Comparison of ENCODE assay signal across 8 cellular contexts in the genomic region with DNA sequence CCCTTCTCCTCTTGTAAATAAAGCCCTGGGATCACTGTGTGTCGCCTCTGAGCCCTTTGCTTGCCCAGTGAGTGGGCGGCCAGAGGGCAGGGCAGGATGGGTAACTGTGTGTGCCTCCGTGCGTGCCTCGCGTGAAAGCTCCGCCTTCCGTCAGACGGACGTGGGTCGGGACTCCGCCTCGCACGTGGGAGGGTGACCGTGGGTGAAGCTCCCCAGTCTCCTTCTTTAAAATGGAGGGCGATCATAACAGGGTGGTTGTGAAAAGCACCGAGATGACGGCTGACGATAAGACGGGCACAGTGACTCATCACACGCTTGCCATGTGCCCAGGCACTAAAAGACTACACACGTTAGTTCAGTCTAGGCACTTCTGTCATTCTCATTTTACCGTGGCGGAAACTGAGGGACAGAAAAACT. TPM values are rescaled to one million over a fixed set of nuclear protein-coding genes. Genes with fewer than 3 reads are reported as not detected.
DNase-seq lines count a peak whose midpoint lies in the region; ATAC-seq and TF ChIP-seq lines count a peak whose summit lies in the region.

No MANE protein-coding gene starts in this region.

- H3K36me3 ChIP-seq in endodermal cell (ENCODE audit: control insufficient read depth, insufficient read depth, low read length) (peaks cover 22% of the 10 kb centered on the region), stomach smooth muscle (ENCODE audit: control insufficient read depth in 2 of 2, insufficient read depth in 2 of 2, low read length in 2 of 2) (peaks cover 10 to 11% of the 10 kb centered on the region in 2 donors)

- no peaks in the 10 kb centered on the region for H3K9me3 Mint-ChIP-seq in activated CD4-positive, alpha-beta memory T cell treated with anti-CD3 and anti-CD28 coated beads, Interleukin-2, amount 10 ng/mL, durations not matched to agents 7 days and 5 days
- H3K9me3 Mint-ChIP-seq in endodermal cell (no peaks in the 10 kb centered on the region), nephron (no peaks in the 10 kb centered on the region)

- DNase-seq in EL (peak; percentile 55), M059J (ENCODE audit: low read depth) (peak; percentile 74), endodermal cell (peak; percentile 73), kidney tubule cell (ENCODE audit: low spot score) (no peak)
- DNase-seq in activated CD4-positive, alpha-beta memory T cell treated with anti-CD3 and anti-CD28 coated beads, Interleukin-2, amount 10 ng/mL, durations not matched to agents 7 days and 5 days = peak; percentile 89

- H3K4me3 ChIP-seq in endodermal cell (ENCODE audit: low read length) (no peak overlapping the region), stomach smooth muscle (ENCODE audit: low read length in 2 of 2) (peak overlapping the region in 1 of 2 donors; percentile 54)

- WGBS in endodermal cell (ENCODE audit: insufficient coverage in 1 of 2, insufficient read length in 1 of 2), 2 experiments = 79 to 84% methylated on average over 21 to 24 of the region's 24 CpGs

- H3K9ac ChIP-seq in endodermal cell (ENCODE audit: extremely low read depth, low read length, poor library complexity, severe bottlenecking) = peak overlapping the region; percentile 49
- H3K9ac ChIP-seq in stomach smooth muscle (ENCODE audit: low read length in 2 of 2) = peak overlapping the region; percentile 48 to 62

- POLR2A ChIA-PET in activated CD4-positive, alpha-beta memory T cell treated with anti-CD3 and anti-CD28 coated beads, Interleukin-2, amount 10 ng/mL, durations not matched to agents 7 days and 5 days (lab: Charles Lee) = interaction anchor here (0.6 to 13.2 kb wide), 19 partner anchors 9 to 272 kb away, joined by 3 to 1188 read pairs (median 6); a partner anchor contains a TSS

- H3K27ac Mint-ChIP-seq in activated CD4-positive, alpha-beta memory T cell treated with anti-CD3 and anti-CD28 coated beads, Interleukin-2, amount 10 ng/mL, durations not matched to agents 7 days and 5 days = peak overlapping the region; percentile 99
- H3K27ac Mint-ChIP-seq in endodermal cell = peak overlapping the region; percentile 99
- peak overlapping the region; percentile 90 to 97 (median 93) for H3K27ac Mint-ChIP-seq in nephron

- CTCF ChIA-PET in activated CD4-positive, alpha-beta memory T cell treated with anti-CD3 and anti-CD28 coated beads, Interleukin-2, amount 10 ng/mL, durations not matched to agents 7 days and 5 days (lab: Charles Lee) = interaction anchor here (0.6 to 12.2 kb wide), 9 partner anchors 8 to 151 kb away, joined by 3 to 465 read pairs (median 9); a partner anchor contains a TSS

- H3K27me3 Mint-ChIP-seq in activated CD4-positive, alpha-beta memory T cell treated with anti-CD3 and anti-CD28 coated beads, Interleukin-2, amount 10 ng/mL, durations not matched to agents 7 days and 5 days = no peaks in the 10 kb centered on the region
- no peaks in the 10 kb centered on the region for H3K27me3 Mint-ChIP-seq in endodermal cell (ENCODE audit: insufficient read depth)
- H3K27me3 Mint-ChIP-seq in nephron (ENCODE audit: low read depth) = no peaks in the 10 kb centered on the region

- H3K27ac ChIP-seq in endodermal cell (ENCODE audit: low read depth, low read length) (peak overlapping the region; percentile 76), stomach smooth muscle (ENCODE audit: low read length) (peak overlapping the region; percentile 64)

- no peak for ATAC-seq in HG02852 (IDR thresholded peaks at IDR 0.05; ENCODE audit: unreplicated experiment)

- H3K4me1 Mint-ChIP-seq in activated CD4-positive, alpha-beta memory T cell treated with anti-CD3 and anti-CD28 coated beads, Interleukin-2, amount 10 ng/mL, durations not matched to agents 7 days and 5 days = peaks cover 91% of the 10 kb centered on the region
- H3K4me1 Mint-ChIP-seq in endodermal cell (peaks cover 46% of the 10 kb centered on the region), nephron (peaks cover 31% of the 10 kb centered on the region)

- H3K27me3 ChIP-seq in endodermal cell (ENCODE audit: control insufficient read depth, insufficient read depth, low read length, poor library complexity, severe bottlenecking) = no peaks in the 10 kb centered on the region
- no peaks in the 10 kb centered on the region for H3K27me3 ChIP-seq in stomach smooth muscle (ENCODE audit: control insufficient read depth in 1 of 2, insufficient read depth in 2 of 2, low read length in 2 of 2)

- H3K4me3 Mint-ChIP-seq in activated CD4-positive, alpha-beta memory T cell treated with anti-CD3 and anti-CD28 coated beads, Interleukin-2, amount 10 ng/mL, durations not matched to agents 7 days and 5 days = peak overlapping the region; percentile 74
- H3K4me3 Mint-ChIP-seq in endodermal cell = peak overlapping the region; percentile 98
- peak overlapping the region in 1 of 3 experiments; percentile 70 for H3K4me3 Mint-ChIP-seq in nephron

- no peaks in the 10 kb centered on the region for H3K9me3 ChIP-seq in endodermal cell (ENCODE audit: control insufficient read depth, low read length)
- H3K9me3 ChIP-seq in stomach smooth muscle (ENCODE audit: control insufficient read depth in 2 of 2, low read length in 2 of 2) = no peaks in the 10 kb centered on the region

- H3K4me1 ChIP-seq in endodermal cell (ENCODE audit: control insufficient read depth, insufficient read depth, low read length) (peaks cover 4% of the 10 kb centered on the region), stomach smooth muscle (ENCODE audit: control insufficient read depth, insufficient read depth, low read length) (peaks cover 32% of the 10 kb centered on the region)

- TF ChIP-seq CTCF in endodermal cell (conservative IDR thresholded peaks at IDR 0.05) = no peak
- no peak for TF ChIP-seq CTCF in nephron (IDR thresholded peaks at IDR 0.05; ENCODE audit: unreplicated experiment in 3 of 3)

- peaks cover 71% of the 10 kb centered on the region for H3K36me3 Mint-ChIP-seq in activated CD4-positive, alpha-beta memory T cell treated with anti-CD3 and anti-CD28 coated beads, Interleukin-2, amount 10 ng/mL, durations not matched to agents 7 days and 5 days (ENCODE audit: low read depth)
- peaks cover 35% of the 10 kb centered on the region for H3K36me3 Mint-ChIP-seq in endodermal cell (ENCODE audit: low read depth)
- H3K36me3 Mint-ChIP-seq in nephron (ENCODE audit: low read depth) = peaks cover 10% of the 10 kb centered on the region

RNA-seq across cellular contexts. Expression of a gene that starts 9.2 kb away (rescaled TPM):
- 203 and 222 TPM in 2 replicates for total RNA-seq in M059J (2014; rRNA removed; shearing (Covaris generic))
- total RNA-seq in activated CD4-positive, alpha-beta memory T cell treated with anti-CD3 and anti-CD28 coated beads, Interleukin-2, amount 10 ng/mL, durations not matched to agents 7 days and 5 days = 100 to 1,000 TPM; 194 to 196 TPM
- 100 to 1,000 TPM; 260 to 512 TPM for total RNA-seq in endodermal cell
- polyA plus RNA-seq in endodermal cell (2013, experiment 1 of 2) = 270 TPM
- 248 TPM for polyA plus RNA-seq in endodermal cell (2013, experiment 2 of 2)

RNA-seq across cellular contexts. Expression of a gene that starts 9.4 kb away (rescaled TPM):
- total RNA-seq in M059J (2014; rRNA removed; shearing (Covaris generic)) = 42.9 and 52.9 TPM in 2 replicates
- 10 to 100 TPM; 39.4 to 50.2 TPM for total RNA-seq in activated CD4-positive, alpha-beta memory T cell treated with anti-CD3 and anti-CD28 coated beads, Interleukin-2, amount 10 ng/mL, durations not matched to agents 7 days and 5 days
- total RNA-seq in endodermal cell = 100 to 1,000 TPM in 1 of 2 donors, 10 to 100 TPM in 1; 61.1 to 115 TPM
- polyA plus RNA-seq in endodermal cell (2013, experiment 1 of 2) = 29.1 TPM
- polyA plus RNA-seq in endodermal cell (2013, experiment 2 of 2) = 26.7 TPM

RNA-seq across cellular contexts. Expression of a gene that starts 10.1 kb away (rescaled TPM):
- 0.39 and 0.98 TPM in 2 replicates for total RNA-seq in M059J (2014; rRNA removed; shearing (Covaris generic))
- 100 to 1,000 TPM; 295 to 299 TPM for total RNA-seq in activated CD4-positive, alpha-beta memory T cell treated with anti-CD3 and anti-CD28 coated beads, Interleukin-2, amount 10 ng/mL, durations not matched to agents 7 days and 5 days
- total RNA-seq in endodermal cell = 10 to 100 TPM; 35.7 to 68.0 TPM
- polyA plus RNA-seq in endodermal cell (2013, experiment 1 of 2) = 6.3 TPM
- polyA plus RNA-seq in endodermal cell (2013, experiment 2 of 2) = 5.6 TPM

RNA-seq across cellular contexts. Expression of a gene that starts 17.5 kb away (rescaled TPM):
- total RNA-seq in M059J (2014; rRNA removed; shearing (Covaris generic)) = 192 and 242 TPM in 2 replicates
- total RNA-seq in activated CD4-positive, alpha-beta memory T cell treated with anti-CD3 and anti-CD28 coated beads, Interleukin-2, amount 10 ng/mL, durations not matched to agents 7 days and 5 days = 100 to 1,000 TPM; 141 TPM
- total RNA-seq in endodermal cell = 100 to 1,000 TPM; 141 to 257 TPM
- 219 TPM for polyA plus RNA-seq in endodermal cell (2013, experiment 1 of 2)
- polyA plus RNA-seq in endodermal cell (2013, experiment 2 of 2) = 218 TPM

RNA-seq across cellular contexts. Expression of a gene that starts 17.7 kb away (rescaled TPM):
- not detected in 2 replicates for total RNA-seq in M059J (2014; rRNA removed; shearing (Covaris generic))
- total RNA-seq in activated CD4-positive, alpha-beta memory T cell treated with anti-CD3 and anti-CD28 coated beads, Interleukin-2, amount 10 ng/mL, durations not matched to agents 7 days and 5 days = not detected
- total RNA-seq in endodermal cell = not detected
- polyA plus RNA-seq in endodermal cell (2013, experiment 1 of 2) = not detected
- not detected for polyA plus RNA-seq in endodermal cell (2013, experiment 2 of 2)

Comparison
In these comparisons a context has a peak if more than half of its experiments do, and no peak if none do; other contexts are left out.
1. RNA of a gene that starts 10.1 kb away (total RNA-seq): 295 to 299 TPM in activated CD4-positive, alpha-beta memory T cell treated with anti-CD3 and anti-CD28 coated beads, Interleukin-2, amount 10 ng/mL, durations not matched to agents 7 days and 5 days and 35.7 to 68.0 TPM in endodermal cell; 0.39 to 0.98 TPM in M059J; every median in the first group is over 10 times any median in the second.
2. Peak in every context shown above with its lines, with median percentiles within 50 percentile points of each other: H3K27ac Mint-ChIP-seq.